1 cellular context compared by ENCODE assay signal in genomic region chr1:227734858-227735780, GRCh38.
TF ChIP-seq lines count a peak whose summit lies in the region.

Gene JMJD4, minus strand, starts transcription at chr1:227735302. Its CDS starts 29 bp downstream, at chr1:227735273.
Gene SNAP47, plus strand, starts transcription at chr1:227735435. Its CDS starts 12,302 bp downstream, at chr1:227747737.

TF ChIP-seq in GM12878, 131 proteins besides CTCF, POLR2A, EP300 and RAD21 (continued from another document and continues in another):
- no peak for TF ChIP-seq NR2C2 (IDR thresholded peaks at IDR 0.05; ENCODE audit: borderline replicate concordance, control insufficient read depth, insufficient read length, low read depth)
- peak; percentile 90 for TF ChIP-seq BACH1 (IDR thresholded peaks at IDR 0.05; ENCODE audit: borderline replicate concordance)
- TF ChIP-seq BMI1 (IDR thresholded peaks at IDR 0.05; ENCODE audit: borderline replicate concordance), result no peak
- no peak for TF ChIP-seq SUZ12 (IDR thresholded peaks at IDR 0.05; ENCODE audit: unreplicated experiment)
- no peak for TF ChIP-seq CBX5 (IDR thresholded peaks at IDR 0.05; ENCODE audit: low read depth)
- no peak for TF ChIP-seq SUPT20H (IDR thresholded peaks at IDR 0.05; ENCODE audit: borderline replicate concordance, control insufficient read depth, low read depth, low read length)
- no peak for TF ChIP-seq SREBF1 (IDR thresholded peaks at IDR 0.05; ENCODE audit: low read length)
- TF ChIP-seq ZNF274 (IDR thresholded peaks at IDR 0.05; ENCODE audit: insufficient read depth, insufficient read length), result no peak
- peak; percentile 95 for TF ChIP-seq RB1 (IDR thresholded peaks at IDR 0.05; ENCODE audit: borderline replicate concordance)
- TF ChIP-seq YBX1 (IDR thresholded peaks at IDR 0.05), result no peak
- TF ChIP-seq ZBTB11 (CRISPR knock-in tag; IDR thresholded peaks at IDR 0.05), result peak; percentile 100
- TF ChIP-seq PKNOX1 (IDR thresholded peaks at IDR 0.05), result peak; percentile 48
- peak; percentile 36 for TF ChIP-seq MEF2B (IDR thresholded peaks at IDR 0.05; ENCODE audit: partially characterized antibody, poor library complexity, severe bottlenecking)
- no peak for TF ChIP-seq PBX3 (IDR thresholded peaks at IDR 0.05; ENCODE audit: insufficient replicate concordance, low read depth, low read length)
- peak; percentile 52; the same call in 1 of the 2 replicates for TF ChIP-seq TAF1 (IDR thresholded peaks at IDR 0.05; ENCODE audit: borderline replicate concordance, low read depth, low read length)
- no peak for TF ChIP-seq USF2 (IDR thresholded peaks at IDR 0.05; ENCODE audit: borderline replicate concordance, low read depth, low read length)
- no peak for TF ChIP-seq ATF2 (IDR thresholded peaks at IDR 0.05; ENCODE audit: low read length)
- TF ChIP-seq ZNF207 (IDR thresholded peaks at IDR 0.05; ENCODE audit: borderline replicate concordance), result peak; percentile 97
- peak; percentile 58; the same call in 1 of the 2 replicates for TF ChIP-seq DPF2 (IDR thresholded peaks at IDR 0.05)
- no peak for TF ChIP-seq CEBPZ (IDR thresholded peaks at IDR 0.05; ENCODE audit: low read depth, low read length)
- peak; percentile 82 for TF ChIP-seq ZNF24 (IDR thresholded peaks at IDR 0.05)
- TF ChIP-seq E2F4 (IDR thresholded peaks at IDR 0.05; ENCODE audit: low read depth, low read length), result no peak
- TF ChIP-seq HDGF (IDR thresholded peaks at IDR 0.05), result no peak
- TF ChIP-seq TARDBP (IDR thresholded peaks at IDR 0.05; ENCODE audit: borderline replicate concordance), result no peak
- no peak for TF ChIP-seq KAT2A (conservative IDR thresholded peaks at IDR 0.05; ENCODE audit: control insufficient read depth, low read depth, low read length)
- peak; percentile 96 for TF ChIP-seq GABPA (IDR thresholded peaks at IDR 0.05; ENCODE audit: low read depth)
- TF ChIP-seq PAX5 (IDR thresholded peaks at IDR 0.05; ENCODE audit: borderline replicate concordance, low read depth, low read length), result no peak
- TF ChIP-seq NFIC (IDR thresholded peaks at IDR 0.05; ENCODE audit: low read depth, low read length), result no peak
- no peak for TF ChIP-seq NFXL1 (IDR thresholded peaks at IDR 0.05; ENCODE audit: borderline replicate concordance)
- TF ChIP-seq MLLT1 (IDR thresholded peaks at IDR 0.05), result no peak
- TF ChIP-seq POU2F2 (IDR thresholded peaks at IDR 0.05; ENCODE audit: borderline replicate concordance, low read depth, low read length), result peak; percentile 84
- TF ChIP-seq TBL1XR1 (IDR thresholded peaks at IDR 0.05; ENCODE audit: low read depth, low read length), result peak; percentile 63; the same call in 1 of the 2 replicates
- TF ChIP-seq JUNB (IDR thresholded peaks at IDR 0.05), result no peak
- 0 out of 2 replicates have a peak, but pooled peaks have one; percentile 39 for TF ChIP-seq CBFB (IDR thresholded peaks at IDR 0.05; ENCODE audit: low read depth)
- peak; percentile 90 for TF ChIP-seq ZNF687 (IDR thresholded peaks at IDR 0.05)
- peak; percentile 84 for TF ChIP-seq POLR2AphosphoS2 (IDR thresholded peaks at IDR 0.05; ENCODE audit: low read depth, low read length)
- TF ChIP-seq NRF1 (conservative IDR thresholded peaks at IDR 0.05; ENCODE audit: low read depth, low read length), result peak; percentile 96
- no peak for TF ChIP-seq NBN (IDR thresholded peaks at IDR 0.05)
- TF ChIP-seq BHLHE40 (IDR thresholded peaks at IDR 0.05; ENCODE audit: borderline replicate concordance in 1 of 2, low read depth in 2 of 2, low read length in 1 of 2), result peak; percentile 78 to 95
- TF ChIP-seq MAX (IDR thresholded peaks at IDR 0.05; ENCODE audit: low read depth, low read length), result no peak; the same call in 1 of the 2 replicates
- no peak for TF ChIP-seq USF1 (IDR thresholded peaks at IDR 0.05; ENCODE audit: borderline replicate concordance, extremely low read length, insufficient read depth, low read depth, low read length)
